Comparison of ENCODE assay signal across 12 cellular contexts in genomic region chr18:43588838-43589237, GRCh38.
"Had no signal": no experiment of that assay in that cellular context is flagged by ENCODE, and none has a peak within 500 bp of the region (broad histone marks: within the 10 kb centered on the region; RNA-seq: fewer than 3 reads in every experiment).

No MANE protein-coding gene starts in this region.

- DNase-seq: activated CD4-positive, alpha-beta memory T cell treated with anti-CD3 and anti-CD28 coated beads for 36 hours; activated CD4-positive, alpha-beta T cell treated with anti-CD3 and anti-CD28 coated beads for 4 hours; activated T-cell treated with anti-CD3 and anti-CD28 coated beads for 4 hours; endodermal cell; foreskin keratinocyte; glutamatergic neuron; nucleus accumbens; stimulated activated naive CD8-positive, alpha-beta T cell treated with anti-CD3 and anti-CD28 coated beads, Interleukin-15, amount 100 ng/mL, for 72 hours; transverse colon had no signal

- H3K36me3 ChIP-seq: suprapubic skin, transverse colon had no signal

- H3K27ac ChIP-seq: dorsolateral prefrontal cortex, epithelial cell of prostate, foreskin keratinocyte, suprapubic skin, transverse colon had no signal

- H3K4me1 ChIP-seq: foreskin keratinocyte, transverse colon had no signal

- H3K27me3 ChIP-seq: dorsolateral prefrontal cortex, foreskin keratinocyte, suprapubic skin, transverse colon had no signal

- H3K4me3 ChIP-seq: dorsolateral prefrontal cortex, suprapubic skin, transverse colon had no signal

- H3K9me3 ChIP-seq: suprapubic skin, transverse colon had no signal
